ENCODE assay signal across 12 cellular contexts in the genomic region with DNA sequence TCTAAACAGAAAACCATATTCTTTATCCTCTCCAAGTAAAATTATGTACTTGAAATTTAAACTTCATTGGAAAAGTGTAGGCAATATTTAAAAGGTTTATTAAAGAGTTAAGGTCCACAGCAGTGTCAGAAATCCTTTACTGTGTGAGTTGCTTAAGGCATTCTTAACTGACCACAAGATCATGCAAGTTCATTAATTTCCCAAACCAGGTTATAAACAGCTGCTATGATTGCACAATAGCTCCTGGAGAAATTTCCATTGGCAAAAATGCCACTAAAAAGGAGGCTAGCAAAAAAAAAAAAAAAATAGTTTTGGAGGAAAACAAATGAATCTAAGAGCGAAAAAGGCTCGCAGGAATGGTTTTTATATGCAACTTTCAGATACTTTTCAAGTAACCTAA.
DNase-seq lines count a peak whose midpoint lies in the region; ATAC-seq, FAIRE-seq and TF ChIP-seq lines count a peak whose summit lies in the region.
"Had no signal": no experiment of that assay in that cellular context is flagged by ENCODE, and none has a peak within 500 bp of the region (broad histone marks: within the 10 kb centered on the region; RNA-seq: fewer than 3 reads in every experiment).

No MANE protein-coding gene starts in this region.

- no peak for DNase-seq in A549 (ENCODE audit: low read depth in 1 of 2, low spot score in 1 of 2)
- DNase-seq in cardiac fibroblast (ENCODE audit: low read depth in 2 of 2) = peak; percentile 88 to 94
- DNase-seq in lower lobe of right lung = no peak
- DNase-seq in GM19239 (ENCODE audit: insufficient read length, low spot score) = no peak
- DNase-seq in urothelium cell line (ENCODE audit: low spot score) = no peak
- DNase-seq in occipital lobe (lab: John Stamatoyannopoulos, UW) = no peak
- DNase-seq: DMS79, GOT3, MG63 had no signal

- H3K27ac ChIP-seq in A549 (no peak overlapping the region), lower lobe of right lung (peak overlapping the region; percentile 78)
- H3K27ac ChIP-seq: VCaP had no signal

- no peak for TF ChIP-seq POLR2A in A549 (IDR thresholded peaks at IDR 0.05; ENCODE audit: low read length)

- H3K4me3 ChIP-seq in A549 (no peak overlapping the region), cardiac fibroblast (replicated peaks in 1 of 2; ENCODE audit: low read depth in 2 of 2, low read length in 2 of 2) (no peak overlapping the region), lower lobe of right lung (no peak overlapping the region)
- H3K4me3 ChIP-seq: MG63 had no signal

- 88% methylated on average over 2 of the region's 2 CpGs for WGBS in A549 (ENCODE audit: missing lambda C conversion rate)

- intact Hi-C loops in lower lobe of right lung (cut with DNase I) = no loop called here

- FAIRE-seq in A549 (lab: Jason Lieb, UNC) (no peak), GM19239 (lab: Jason Lieb, UNC) (no peak), urothelium cell line (lab: Jason Lieb, UNC) (no peak)

- TF ChIP-seq EP300 in A549 (IDR thresholded peaks at IDR 0.05) = no peak

- H3K4me1 Mint-ChIP-seq in IgD-negative memory B cell = peaks cover 72 to 95% (median 77%) of the 10 kb centered on the region in 3 donors

- H3K9me3 ChIP-seq in A549 (no peaks in the 10 kb centered on the region), lower lobe of right lung (no peaks in the 10 kb centered on the region)
- H3K9me3 ChIP-seq: MG63 had no signal

- TF ChIP-seq CTCF in A549 (IDR thresholded peaks at IDR 0.05) (no peak), cardiac fibroblast (IDR thresholded peaks at IDR 0.05; ENCODE audit: low read depth, low read length) (no peak), lower lobe of right lung (IDR thresholded peaks at IDR 0.05) (no peak)

- H3K27me3 ChIP-seq in lower lobe of right lung (ENCODE audit: low read depth) = no peaks in the 10 kb centered on the region
- H3K27me3 ChIP-seq: MG63 had no signal

- no peak overlapping the region for H3K4me2 ChIP-seq in A549

- H3K9me3 Mint-ChIP-seq in IgD-negative memory B cell = no peaks in the 10 kb centered on the region

- H3K27ac Mint-ChIP-seq in IgD-negative memory B cell = peak overlapping the region in 2 of 3 donors; percentile 98

- H3K36me3 ChIP-seq in lower lobe of right lung = peaks cover 78% of the 10 kb centered on the region

- POLR2A ChIA-PET in A549 (lab: Yijun Ruan, JAX) = no interaction called here

- ATAC-seq in A549 (no peak), lower lobe of right lung (peak in 1 of 2 donors; percentile 52), GM18873 (IDR thresholded peaks at IDR 0.05; ENCODE audit: low FRiP score, unreplicated experiment) (no peak)

- CTCF ChIA-PET in A549 (lab: Yijun Ruan, JAX) = interaction anchor here (0.6 to 1.5 kb wide), 2 partner anchors 11 to 151 kb away, joined by 4 to 6 read pairs; no protein-coding TSS in a partner anchor

- no peak for TF ChIP-seq RAD21 in A549 (conservative IDR thresholded peaks at IDR 0.05 in 1 of 2, IDR thresholded peaks at IDR 0.05 in 1 of 2)

- H3K4me3 Mint-ChIP-seq in IgD-negative memory B cell = peak overlapping the region in 3 of 4 donors; percentile 4 to 85 (median 51)

- H3K36me3 Mint-ChIP-seq in IgD-negative memory B cell = peaks cover 28% of the 10 kb centered on the region

- peaks cover 3% of the 10 kb centered on the region for H3K27me3 Mint-ChIP-seq in IgD-negative memory B cell

- H3K4me1 ChIP-seq in A549 (no peaks in the 10 kb centered on the region), lower lobe of right lung (peaks cover 72% of the 10 kb centered on the region)

TF ChIP-seq in A549, 52 proteins besides CTCF, POLR2A, EP300 and RAD21:
- peak; percentile 39 to 47; a peak in 2 of 4 replicates for TF ChIP-seq CEBPB (IDR thresholded peaks at IDR 0.05)
- TF ChIP-seq, protein P1, sequence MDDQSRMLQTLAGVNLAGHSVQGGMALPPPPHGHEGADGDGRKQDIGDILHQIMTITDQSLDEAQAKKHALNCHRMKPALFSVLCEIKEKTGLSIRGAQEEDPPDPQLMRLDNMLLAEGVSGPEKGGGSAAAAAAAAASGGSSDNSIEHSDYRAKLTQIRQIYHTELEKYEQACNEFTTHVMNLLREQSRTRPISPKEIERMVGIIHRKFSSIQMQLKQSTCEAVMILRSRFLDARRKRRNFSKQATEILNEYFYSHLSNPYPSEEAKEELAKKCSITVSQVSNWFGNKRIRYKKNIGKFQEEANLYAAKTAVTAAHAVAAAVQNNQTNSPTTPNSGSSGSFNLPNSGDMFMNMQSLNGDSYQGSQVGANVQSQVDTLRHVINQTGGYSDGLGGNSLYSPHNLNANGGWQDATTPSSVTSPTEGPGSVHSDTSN (IDR thresholded peaks at IDR 0.05) = no peak
TF ChIP-seq in A549: peak in this region for 1.

Comparison
In these comparisons a context has a peak if more than half of its experiments do, and no peak if none do; other contexts are left out.
1. DNase-seq: peak in cardiac fibroblast (2 of 2); none in A549 (0 of 2), lower lobe of right lung (single experiment), GM19239 (single experiment), urothelium cell line (single experiment) and occipital lobe (single experiment).